Comparison of ENCODE assay signal across 25 cellular contexts in genomic region chr1:100023482-100023881, GRCh38.
"Had no signal": no experiment of that assay in that cellular context is flagged by ENCODE, and none has a peak within 500 bp of the region (broad histone marks: within the 10 kb centered on the region; RNA-seq: fewer than 3 reads in every experiment).

No MANE protein-coding gene starts in this region.

- H3K9ac ChIP-seq: neural progenitor cell, parathyroid adenoma had no signal

- H3K4me3 ChIP-seq: lung, neural progenitor cell, psoas muscle, right lobe of liver, smooth muscle cell, tibial nerve, uterus had no signal

- H2AFZ ChIP-seq: neural progenitor cell, parathyroid adenoma had no signal

- H3K36me3 ChIP-seq: neutrophil, right lobe of liver, uterus had no signal

- H3K79me2 ChIP-seq: parathyroid adenoma had no signal

- H3K4me2 ChIP-seq: neural progenitor cell, smooth muscle cell had no signal

- ATAC-seq: left lobe of liver; psoas muscle; right lobe of liver; stimulated activated memory B cell treated with anti-CD40 and anti-IgM and Interleukin-4, amounts not matched to agents 10 μg/mL and 1 μg/mL and 100 μg/mL, for 72 hours; stimulated activated naive CD8-positive, alpha-beta T cell treated with anti-CD3 and anti-CD28 coated beads, Interleukin-15, amount 100 ng/mL, for 72 hours had no signal

- H3K9me3 ChIP-seq: neutrophil, psoas muscle, right lobe of liver, tibial nerve, uterus had no signal

- H3K4me1 ChIP-seq: neural progenitor cell, parathyroid adenoma, psoas muscle, right lobe of liver, tibial nerve, uterus had no signal

- H3K27me3 ChIP-seq: neural progenitor cell, neutrophil, right lobe of liver, tibial nerve, uterus had no signal

- H3K27ac ChIP-seq: neural progenitor cell, neutrophil, parathyroid adenoma, psoas muscle, right lobe of liver, tibial nerve, uterus had no signal

- DNase-seq: hypothalamus; immature natural killer cell; kidney; mesendoderm; naive B cell; nephron progenitor cell; occipital lobe; psoas muscle; right lobe of liver; stimulated activated CD4-positive, alpha-beta T cell treated with anti-CD3 and anti-CD28 coated beads, Interleukin-1b, Interleukin-23, amount 100 ng/mL, for 48 hours; stimulated activated CD4-positive, alpha-beta T cell treated with anti-CD3 and anti-CD28 coated beads, Interleukin-2, amount 100 ng/mL, for 48 hours; stimulated activated CD4-positive, alpha-beta T cell treated with anti-CD3 and anti-CD28 coated beads, Interleukin-4, amount 100 ng/mL, for 4 hours; stimulated activated CD8-positive, alpha-beta memory T cell treated with anti-CD3 and anti-CD28 coated beads, Interleukin-4, amount 100 ng/mL, for 48 hours; stimulated activated naive CD4-positive, alpha-beta T cell treated with Interleukin-2 at 50 U/mL for 16 hours; stimulated activated naive CD8-positive, alpha-beta T cell treated with anti-CD3 and anti-CD28 coated beads, Interleukin-15, amount 100 ng/mL, for 72 hours; substantia nigra; uterus had no signal
